6 cellular contexts compared by ENCODE assay signal in genomic region chr12:55706840-55707671, GRCh38. TPM values are rescaled to one million over a fixed set of nuclear protein-coding genes. Genes with fewer than 3 reads are reported as not detected.
DNase-seq lines count a peak whose midpoint lies in the region; ATAC-seq, FAIRE-seq and TF ChIP-seq lines count a peak whose summit lies in the region.

No MANE protein-coding gene starts in this region.

- H3K4me1 ChIP-seq in GM23248 (ENCODE audit: insufficient read depth) (peaks cover 8% of the 10 kb centered on the region), mesodermal cell (ENCODE audit: control insufficient read depth, insufficient read depth, low read length, poor library complexity, severe bottlenecking) (peaks cover 14% of the 10 kb centered on the region)

- no peaks in the 10 kb centered on the region for H3K36me3 Mint-ChIP-seq in activated T-helper 2 cell treated with anti-CD3 and anti-CD28 coated beads, Interferon-gamma antibody, Interleukin-2, Interleukin-4, amounts not matched to agents 10 μg/mL and 5 μg/mL and 100 μg/mL, durations not matched to agents 14 hours and 24 hours and 36 hours (ENCODE audit: low read depth)

- peak overlapping the region; percentile 50 for H2AFZ ChIP-seq in GM23248

- intact Hi-C loops in activated T-helper 2 cell treated with anti-CD3 and anti-CD28 coated beads, Interferon-gamma antibody, Interleukin-2, Interleukin-4, amounts not matched to agents 10 μg/mL and 5 μg/mL and 100 μg/mL, durations not matched to agents 14 hours and 24 hours and 36 hours (cut with micrococcal nuclease), result no loop called here

- H3K36me3 ChIP-seq in GM23248 (ENCODE audit: low read depth) (no peaks in the 10 kb centered on the region), mesodermal cell (ENCODE audit: control insufficient read depth, insufficient read depth, low read length) (no peaks in the 10 kb centered on the region)

- no peak overlapping the region for H3K9ac ChIP-seq in GM23248

- H3K9me3 Mint-ChIP-seq in activated T-helper 2 cell treated with anti-CD3 and anti-CD28 coated beads, Interferon-gamma antibody, Interleukin-2, Interleukin-4, amounts not matched to agents 10 μg/mL and 5 μg/mL and 100 μg/mL, durations not matched to agents 14 hours and 24 hours and 36 hours, result no peaks in the 10 kb centered on the region

- no peak for FAIRE-seq in D721Med (lab: Jason Lieb, UNC)

- no peak overlapping the region for H3K27ac Mint-ChIP-seq in activated T-helper 2 cell treated with anti-CD3 and anti-CD28 coated beads, Interferon-gamma antibody, Interleukin-2, Interleukin-4, amounts not matched to agents 10 μg/mL and 5 μg/mL and 100 μg/mL, durations not matched to agents 14 hours and 24 hours and 36 hours

- 14 to 17% methylated on average over 16 to 23 of the region's 23 CpGs for WGBS in GM23248 (ENCODE audit: low coverage in 1 of 2, low lambda C conversion rate in 2 of 2, missing lambda C conversion rate in 2 of 2), 2 experiments
- whole genome bisulfite sequencing in mesodermal cell (ENCODE audit: insufficient coverage in 2 of 2), 2 experiments, result 2 to 3% methylated on average over 21 to 22 of the region's 23 CpGs

- H3K4me2 ChIP-seq in GM23248 (ENCODE audit: unreplicated experiment), result peak overlapping the region; percentile 67

- peak overlapping the region; percentile 57 for H3K4me3 Mint-ChIP-seq in activated T-helper 2 cell treated with anti-CD3 and anti-CD28 coated beads, Interferon-gamma antibody, Interleukin-2, Interleukin-4, amounts not matched to agents 10 μg/mL and 5 μg/mL and 100 μg/mL, durations not matched to agents 14 hours and 24 hours and 36 hours (ENCODE audit: low read depth)

- 0 out of 2 replicates have a peak, but pooled peaks cover 4% of the 10 kb centered on the region for H3F3A ChIP-seq in GM23248 (ENCODE audit: insufficient read depth)

- peak overlapping the region; percentile 70 for H3K4me3 ChIP-seq in GM23248
- peak overlapping the region; percentile 57 for H3K4me3 ChIP-seq in mesodermal cell (ENCODE audit: extremely low read depth, insufficient read depth, low read length, poor library complexity, severe bottlenecking)

- ATAC-seq in GM18861 (IDR thresholded peaks at IDR 0.05; ENCODE audit: unreplicated experiment), result no peak

- DNase-seq in GM23248, result peak; percentile 39
- DNase-seq in activated T-helper 2 cell treated with anti-CD3 and anti-CD28 coated beads, Interferon-gamma antibody, Interleukin-2, Interleukin-4, amounts not matched to agents 10 μg/mL and 5 μg/mL and 100 μg/mL, durations not matched to agents 14 hours and 24 hours and 36 hours (ENCODE audit: low spot score), result no peak
- DNase-seq in activated CD4-positive, CD25-positive, alpha-beta regulatory T cell treated with anti-CD3 and anti-CD28 coated beads, Interleukin-2, amount 50 U/mL, for 72 hours, result no peak
- no peak for DNase-seq in D721Med (ENCODE audit: insufficient read length, low spot score)

- H3K27me3 ChIP-seq in GM23248 (replicated peaks; ENCODE audit: insufficient read depth), result no peaks in the 10 kb centered on the region

- H3K79me2 ChIP-seq in GM23248 (ENCODE audit: insufficient read depth), result no peaks in the 10 kb centered on the region

- H3K27ac ChIP-seq in GM23248, result no peak overlapping the region
- H3K27ac ChIP-seq in mesodermal cell (ENCODE audit: low read depth, low read length, severe bottlenecking), result no peak overlapping the region

- no peaks in the 10 kb centered on the region for H4K20me1 ChIP-seq in GM23248 (ENCODE audit: insufficient read depth)

- no peak for TF ChIP-seq CTCF in D721Med (IDR thresholded peaks at IDR 0.05; ENCODE audit: insufficient read depth, missing control alignments)

- H3K9me3 ChIP-seq in GM23248 (ENCODE audit: low read depth), result no peaks in the 10 kb centered on the region
- H3K9me3 ChIP-seq in mesodermal cell (ENCODE audit: control insufficient read depth, low read length), result no peaks in the 10 kb centered on the region

- no peaks in the 10 kb centered on the region for H3K9me2 ChIP-seq in GM23248 (ENCODE audit: insufficient read depth)

- in situ Hi-C loops in GM23248 (cut with MboI), result no loop called here

- H3K4me1 Mint-ChIP-seq in activated T-helper 2 cell treated with anti-CD3 and anti-CD28 coated beads, Interferon-gamma antibody, Interleukin-2, Interleukin-4, amounts not matched to agents 10 μg/mL and 5 μg/mL and 100 μg/mL, durations not matched to agents 14 hours and 24 hours and 36 hours (ENCODE audit: low read depth), result peaks cover 17% of the 10 kb centered on the region

- peaks cover 48% of the 10 kb centered on the region for H3K27me3 Mint-ChIP-seq in activated T-helper 2 cell treated with anti-CD3 and anti-CD28 coated beads, Interferon-gamma antibody, Interleukin-2, Interleukin-4, amounts not matched to agents 10 μg/mL and 5 μg/mL and 100 μg/mL, durations not matched to agents 14 hours and 24 hours and 36 hours (ENCODE audit: low read depth)

RNA-seq across cellular contexts. Expression of gene ITGA7, which starts 0.6 kb away (rescaled TPM):
- total RNA-seq in GM23248 (2014; rRNA removed; shearing (Covaris generic)), result 6.6 and 7.2 TPM in 2 replicates
- polyA plus RNA-seq in GM23248 (2016; fragmentation: Nextera tagmentation; extraction: Ambion mirVana), result 2.0 and 2.1 TPM in 2 replicates
- 0.94 and 1.9 TPM in 2 replicates for total RNA-seq in activated T-helper 2 cell treated with anti-CD3 and anti-CD28 coated beads, Interferon-gamma antibody, Interleukin-2, Interleukin-4, amounts not matched to agents 10 μg/mL and 5 μg/mL and 100 μg/mL, durations not matched to agents 14 hours and 24 hours and 36 hours
- 41.9 TPM for polyA plus RNA-seq in mesodermal cell (2013, experiment 1 of 2)
- 33.4 TPM for polyA plus RNA-seq in mesodermal cell (2013, experiment 2 of 2)

RNA-seq across cellular contexts. Expression of gene BLOC1S1, which starts 8.8 kb away (rescaled TPM):
- 47.6 and 110 TPM in 2 replicates for total RNA-seq in GM23248 (2014; rRNA removed; shearing (Covaris generic))
- polyA plus RNA-seq in GM23248 (2016; fragmentation: Nextera tagmentation; extraction: Ambion mirVana), result 193 and 197 TPM in 2 replicates
- 72.3 and 73.9 TPM in 2 replicates for total RNA-seq in activated T-helper 2 cell treated with anti-CD3 and anti-CD28 coated beads, Interferon-gamma antibody, Interleukin-2, Interleukin-4, amounts not matched to agents 10 μg/mL and 5 μg/mL and 100 μg/mL, durations not matched to agents 14 hours and 24 hours and 36 hours
- polyA plus RNA-seq in mesodermal cell (2013, experiment 1 of 2), result 80.5 TPM
- 77.1 TPM for polyA plus RNA-seq in mesodermal cell (2013, experiment 2 of 2)

RNA-seq across cellular contexts. Expression of gene RDH5, which starts 13.1 kb away (rescaled TPM):
- total RNA-seq in GM23248 (2014; rRNA removed; shearing (Covaris generic)), result 15.4 and 27.2 TPM in 2 replicates
- 15.6 and 17.6 TPM in 2 replicates for polyA plus RNA-seq in GM23248 (2016; fragmentation: Nextera tagmentation; extraction: Ambion mirVana)
- 6.5 and 8.1 TPM in 2 replicates for total RNA-seq in activated T-helper 2 cell treated with anti-CD3 and anti-CD28 coated beads, Interferon-gamma antibody, Interleukin-2, Interleukin-4, amounts not matched to agents 10 μg/mL and 5 μg/mL and 100 μg/mL, durations not matched to agents 14 hours and 24 hours and 36 hours
- 1.0 TPM for polyA plus RNA-seq in mesodermal cell (2013, experiment 1 of 2)
- polyA plus RNA-seq in mesodermal cell (2013, experiment 2 of 2), result 3.6 TPM

RNA-seq across cellular contexts. Expression of gene CD63, which starts 21.8 kb away (rescaled TPM):
- total RNA-seq in GM23248 (2014; rRNA removed; shearing (Covaris generic)), result 1,521 and 1,535 TPM in 2 replicates
- 3,562 and 3,671 TPM in 2 replicates for polyA plus RNA-seq in GM23248 (2016; fragmentation: Nextera tagmentation; extraction: Ambion mirVana)
- 230 and 236 TPM in 2 replicates for total RNA-seq in activated T-helper 2 cell treated with anti-CD3 and anti-CD28 coated beads, Interferon-gamma antibody, Interleukin-2, Interleukin-4, amounts not matched to agents 10 μg/mL and 5 μg/mL and 100 μg/mL, durations not matched to agents 14 hours and 24 hours and 36 hours
- 883 TPM for polyA plus RNA-seq in mesodermal cell (2013, experiment 1 of 2)
- 779 TPM for polyA plus RNA-seq in mesodermal cell (2013, experiment 2 of 2)

RNA-seq across cellular contexts. Expression of gene GDF11, which starts 35.9 kb away (rescaled TPM):
- 2.1 and 9.9 TPM in 2 replicates for total RNA-seq in GM23248 (2014; rRNA removed; shearing (Covaris generic))
- polyA plus RNA-seq in GM23248 (2016; fragmentation: Nextera tagmentation; extraction: Ambion mirVana), result 0.56 and 0.67 TPM in 2 replicates
- 15.3 and 15.4 TPM in 2 replicates for total RNA-seq in activated T-helper 2 cell treated with anti-CD3 and anti-CD28 coated beads, Interferon-gamma antibody, Interleukin-2, Interleukin-4, amounts not matched to agents 10 μg/mL and 5 μg/mL and 100 μg/mL, durations not matched to agents 14 hours and 24 hours and 36 hours
- 22.8 TPM for polyA plus RNA-seq in mesodermal cell (2013, experiment 1 of 2)
- polyA plus RNA-seq in mesodermal cell (2013, experiment 2 of 2), result 20.3 TPM
